In the genomic region with DNA sequence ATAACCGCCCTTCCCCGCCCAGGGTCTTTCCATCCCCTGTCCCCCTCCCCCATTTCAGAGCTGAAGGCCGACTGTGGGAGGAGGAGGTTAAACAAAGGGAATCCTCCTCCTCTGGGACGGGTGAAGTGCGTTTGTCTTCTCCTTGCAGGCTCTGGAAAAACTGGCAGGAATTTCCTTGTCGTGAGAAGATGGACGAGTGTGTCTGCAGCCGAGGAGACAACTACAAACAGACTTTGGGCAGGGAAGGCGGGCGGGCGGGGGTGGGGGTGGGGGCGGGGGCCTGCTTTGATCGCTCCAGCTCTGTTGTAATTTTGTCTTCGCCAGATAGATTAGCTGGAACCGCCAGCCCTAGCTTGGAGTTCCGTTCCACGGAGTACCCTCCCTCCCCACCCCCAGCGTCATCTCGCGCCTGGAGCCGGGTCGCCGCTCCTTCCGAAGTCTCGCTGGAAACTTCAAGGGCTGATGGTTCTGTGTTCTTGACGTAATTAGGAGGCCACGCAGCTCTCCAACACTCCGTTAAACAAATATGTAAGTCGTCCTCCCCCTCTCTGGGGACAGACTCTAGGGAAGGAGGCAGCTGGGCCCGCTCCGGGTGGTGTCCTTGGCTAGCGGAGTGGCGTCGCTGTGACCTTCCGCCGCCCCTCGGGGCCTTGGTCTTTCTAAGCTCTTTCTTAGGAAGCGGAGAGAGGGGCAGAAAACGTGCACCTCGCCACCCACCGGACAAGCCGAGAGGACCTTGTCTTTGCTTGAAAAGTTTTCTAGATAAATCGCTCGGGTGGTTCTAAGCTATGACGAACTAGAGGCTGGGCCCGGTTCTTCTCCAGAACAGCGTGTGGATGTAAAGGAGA, we compare ENCODE assay signal across 12 cellular contexts. TPM values are rescaled to one million over a fixed set of nuclear protein-coding genes. Genes with fewer than 3 reads are reported as not detected.
A peak's percentile ranks its signal among the peaks of the same experiment; 100 is the strongest.
DNase-seq lines count a peak whose midpoint lies in the region; ATAC-seq and TF ChIP-seq lines count a peak whose summit lies in the region.
"Had no signal": no experiment of that assay in that cellular context is flagged by ENCODE, and none has a peak within 500 bp of the region (broad histone marks: within the 10 kb centered on the region; RNA-seq: fewer than 3 reads in every experiment).

No MANE protein-coding gene starts in this region.

- H3K4me2 ChIP-seq in BLaER1 = peak overlapping the region; percentile 30; the same call in 1 of the 2 replicates

- POLR2A ChIA-PET in naive thymus-derived CD4-positive, alpha-beta T cell (lab: Charles Lee) = no interaction called here

- no peak overlapping the region for H3K27ac Mint-ChIP-seq in dendritic cell treated with granulocyte-macrophage colony-stimulating factor and Interleukin-4, amounts not matched to agents 40 ng/mL and 50 ng/mL, for 4 days
- H3K27ac Mint-ChIP-seq in naive thymus-derived CD4-positive, alpha-beta T cell = peak overlapping the region in 1 of 9 donors; percentile 33
- H3K27ac Mint-ChIP-seq: T-helper 1 cell treated with Interleukin-12 subunit alpha and Interleukin-12 subunit beta and Interleukin-4 antibody, amounts not matched to agents 30 μg/mL and 1 μg/mL, for 36 hours had no signal

- H3K9me3 Mint-ChIP-seq in dendritic cell treated with granulocyte-macrophage colony-stimulating factor and Interleukin-4, amounts not matched to agents 40 ng/mL and 50 ng/mL, for 4 days = no peaks in the 10 kb centered on the region
- peaks cover 0 to 28% (median 5%) of the 10 kb centered on the region in 11 donors for H3K9me3 Mint-ChIP-seq in naive thymus-derived CD4-positive, alpha-beta T cell
- H3K9me3 Mint-ChIP-seq: T-helper 1 cell treated with Interleukin-12 subunit alpha and Interleukin-12 subunit beta and Interleukin-4 antibody, amounts not matched to agents 30 μg/mL and 1 μg/mL, for 36 hours had no signal

- TF ChIP-seq CTCF in Peyer's patch (IDR thresholded peaks at IDR 0.05) (no peak), gastroesophageal sphincter (IDR thresholded peaks at IDR 0.05) (no peak)

- DNase-seq in GM04504 (ENCODE audit: low read depth) (peak; percentile 60), Peyer's patch (no peak), NCI-H1105 treated with DMSO at 0.1 percent for 48 hours (lab: John Stamatoyannopoulos, UW) (no peak)
- peak in 1 of 9 donors; percentile 3 for DNase-seq in naive thymus-derived CD4-positive, alpha-beta T cell
- DNase-seq in stimulated activated CD4-positive, alpha-beta T cell treated with anti-CD3 and anti-CD28 coated beads, Interleukin-2, amount 100 ng/mL, for 48 hours = no peak
- DNase-seq: heart right ventricle, NCI-H1092 had no signal

- H3K36me3 Mint-ChIP-seq in dendritic cell treated with granulocyte-macrophage colony-stimulating factor and Interleukin-4, amounts not matched to agents 40 ng/mL and 50 ng/mL, for 4 days (ENCODE audit: low read depth) = no peaks in the 10 kb centered on the region
- peaks cover 0 to 3% (median 0%) of the 10 kb centered on the region in 5 donors for H3K36me3 Mint-ChIP-seq in naive thymus-derived CD4-positive, alpha-beta T cell

- ATAC-seq in naive thymus-derived CD4-positive, alpha-beta T cell = no peak
- no peak for ATAC-seq in gastroesophageal sphincter

- CTCF ChIA-PET in naive thymus-derived CD4-positive, alpha-beta T cell (lab: Charles Lee) = interaction anchor here (0.6 kb wide), 1 partner anchor 340 kb away, joined by 3 read pairs; no protein-coding TSS in a partner anchor

- H3K27ac ChIP-seq in BLaER1 (no peak overlapping the region), Peyer's patch (no peak overlapping the region), gastroesophageal sphincter (no peak overlapping the region)
- no peak overlapping the region for H3K27ac ChIP-seq in naive thymus-derived CD4-positive, alpha-beta T cell (ENCODE audit: low read depth, low read length)
- H3K27ac ChIP-seq: heart right ventricle, parathyroid adenoma had no signal

- H3K4me1 ChIP-seq in BLaER1 (peaks cover 10% of the 10 kb centered on the region), Peyer's patch (peaks cover 6 to 41% (median 15%) of the 10 kb centered on the region in 4 donors), gastroesophageal sphincter (peaks cover 0 to 41% (median 24%) of the 10 kb centered on the region in 3 donors)
- peaks cover 19% of the 10 kb centered on the region in 2 donors for H3K4me1 ChIP-seq in naive thymus-derived CD4-positive, alpha-beta T cell (ENCODE audit: control insufficient read depth in 2 of 2, insufficient read depth in 2 of 2, low read length in 2 of 2)
- H3K4me1 ChIP-seq: parathyroid adenoma had no signal

- H3K36me3 ChIP-seq in BLaER1 = no peaks in the 10 kb centered on the region
- H3K36me3 ChIP-seq in naive thymus-derived CD4-positive, alpha-beta T cell (ENCODE audit: control insufficient read depth in 2 of 3, insufficient read depth in 3 of 3, low read length in 3 of 3) = no peaks in the 10 kb centered on the region
- no peaks in the 10 kb centered on the region for H3K36me3 ChIP-seq in Peyer's patch
- no peaks in the 10 kb centered on the region for H3K36me3 ChIP-seq in gastroesophageal sphincter
- H3K36me3 ChIP-seq: heart right ventricle had no signal

- WGBS in gastroesophageal sphincter (ENCODE audit: low coverage in 1 of 2), 2 donors = 9 to 17% methylated on average over 10 to 19 of the region's 47 CpGs

- no peak overlapping the region for H3K4me3 ChIP-seq in BLaER1
- H3K4me3 ChIP-seq in naive thymus-derived CD4-positive, alpha-beta T cell (ENCODE audit: low read length) = no peak overlapping the region
- H3K4me3 ChIP-seq in Peyer's patch = no peak overlapping the region
- no peak overlapping the region for H3K4me3 ChIP-seq in gastroesophageal sphincter

- TF ChIP-seq POLR2A in Peyer's patch (IDR thresholded peaks at IDR 0.05) = no peak
- no peak for TF ChIP-seq POLR2A in gastroesophageal sphincter (IDR thresholded peaks at IDR 0.05)

- H3K9me3 ChIP-seq in BLaER1 (peaks cover 29% of the 10 kb centered on the region), Peyer's patch (no peaks in the 10 kb centered on the region), gastroesophageal sphincter (no peaks in the 10 kb centered on the region)
- peaks cover 0 to 4% (median 0%) of the 10 kb centered on the region in 3 experiments for H3K9me3 ChIP-seq in naive thymus-derived CD4-positive, alpha-beta T cell (ENCODE audit: control insufficient read depth in 2 of 3, low read length in 3 of 3)
- H3K9me3 ChIP-seq: heart right ventricle had no signal

- peaks cover 56% of the 10 kb centered on the region for H3K4me1 Mint-ChIP-seq in dendritic cell treated with granulocyte-macrophage colony-stimulating factor and Interleukin-4, amounts not matched to agents 40 ng/mL and 50 ng/mL, for 4 days (ENCODE audit: low read depth)
- H3K4me1 Mint-ChIP-seq in naive thymus-derived CD4-positive, alpha-beta T cell = peaks cover 15 to 53% (median 39%) of the 10 kb centered on the region in 7 donors

- peaks cover 81% of the 10 kb centered on the region for H3K27me3 Mint-ChIP-seq in dendritic cell treated with granulocyte-macrophage colony-stimulating factor and Interleukin-4, amounts not matched to agents 40 ng/mL and 50 ng/mL, for 4 days
- peaks cover 87 to 98% (median 88%) of the 10 kb centered on the region in 5 donors for H3K27me3 Mint-ChIP-seq in naive thymus-derived CD4-positive, alpha-beta T cell

- H4K20me1 ChIP-seq in BLaER1 = peaks cover 84% of the 10 kb centered on the region

- H3K4me3 Mint-ChIP-seq in dendritic cell treated with granulocyte-macrophage colony-stimulating factor and Interleukin-4, amounts not matched to agents 40 ng/mL and 50 ng/mL, for 4 days = peak overlapping the region; percentile 51
- peak overlapping the region in 9 of 10 donors; percentile 2 to 77 (median 28) for H3K4me3 Mint-ChIP-seq in naive thymus-derived CD4-positive, alpha-beta T cell

- intact Hi-C loops in dendritic cell treated with granulocyte-macrophage colony-stimulating factor and Interleukin-4, amounts not matched to agents 40 ng/mL and 50 ng/mL, for 4 days (cut with micrococcal nuclease) = loop anchor here (5.0 kb wide), 1 partner anchor 81 kb away; the partner anchor contains the start of gene OLA1
- intact Hi-C loops in naive thymus-derived CD4-positive, alpha-beta T cell (cut with micrococcal nuclease) = loop anchor here (5.0 kb wide), 4 partner anchors 171 to 1821 kb away; partner anchors contain the start of gene ATF2 (in 1 of the 2)

- peaks cover 97% of the 10 kb centered on the region for H3K27me3 ChIP-seq in BLaER1
- H3K27me3 ChIP-seq in naive thymus-derived CD4-positive, alpha-beta T cell (ENCODE audit: control insufficient read depth in 2 of 2, insufficient read depth in 2 of 2, low read length in 2 of 2) = peaks cover 63 to 76% of the 10 kb centered on the region in 2 donors
- peaks cover 0 to 76% of the 10 kb centered on the region in 2 donors for H3K27me3 ChIP-seq in Peyer's patch
- H3K27me3 ChIP-seq in gastroesophageal sphincter = peaks cover 99% of the 10 kb centered on the region

- no peak overlapping the region for H3K9ac ChIP-seq in BLaER1
- H3K9ac ChIP-seq: parathyroid adenoma had no signal

- TF ChIP-seq EP300 in gastroesophageal sphincter (IDR thresholded peaks at IDR 0.05) = no peak

RNA-seq across cellular contexts. Expression of gene SP9, which starts 6.2 kb away (rescaled TPM):
- not detected for total RNA-seq in naive thymus-derived CD4-positive, alpha-beta T cell
- not detected for polyA plus RNA-seq in naive thymus-derived CD4-positive, alpha-beta T cell
- total RNA-seq in Peyer's patch (not detected), gastroesophageal sphincter (not detected)
- polyA plus RNA-seq: heart right ventricle had no signal
